In the genomic region with DNA sequence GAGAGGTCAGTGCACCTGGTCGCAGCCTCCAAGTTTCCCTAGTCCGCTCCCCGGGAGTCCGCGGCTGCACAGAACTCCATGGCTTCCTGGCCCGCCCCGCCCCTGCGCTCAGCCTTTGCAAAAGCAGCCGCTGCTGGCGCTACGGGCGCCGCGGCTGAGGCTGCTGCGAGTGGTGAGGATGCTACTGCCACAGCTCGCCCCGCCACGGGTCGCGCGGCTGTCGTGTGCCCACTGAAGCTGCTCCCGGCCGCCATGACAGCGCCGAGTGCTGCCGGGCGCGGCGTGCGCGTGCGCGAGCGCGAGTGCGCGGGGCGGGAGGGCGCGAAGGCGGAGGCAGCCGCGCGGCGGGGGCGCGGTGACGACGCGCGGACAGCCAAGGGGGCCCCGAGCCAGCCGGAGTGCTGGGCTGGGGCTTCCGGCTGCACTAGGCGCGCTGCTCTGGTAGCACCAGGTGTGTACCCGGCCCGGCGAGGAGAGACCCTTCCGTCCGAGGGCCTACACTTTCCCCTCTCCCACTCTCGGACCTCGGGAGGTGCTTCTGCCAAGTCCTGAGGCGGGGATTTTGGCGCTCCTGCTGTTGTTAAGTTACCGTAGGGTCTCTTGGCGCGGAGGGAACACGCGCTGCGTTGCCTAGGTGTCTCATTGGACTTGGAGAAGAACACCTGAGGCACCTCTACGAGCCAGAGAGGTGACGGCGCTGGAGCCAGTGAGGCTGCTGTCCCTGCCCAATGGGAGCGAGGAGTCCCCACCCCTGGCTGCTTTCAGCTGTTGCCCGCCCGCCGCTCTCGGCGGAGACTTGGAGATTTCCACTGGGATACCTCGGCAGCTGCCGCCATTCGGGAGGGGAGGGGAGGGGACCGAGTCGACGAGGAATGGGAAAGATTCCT, we compare ENCODE assay signal across 8 cellular contexts. TPM values are rescaled to one million over a fixed set of nuclear protein-coding genes. Genes with fewer than 3 reads are reported as not detected.
DNase-seq lines count a peak whose midpoint lies in the region; ATAC-seq lines count a peak whose summit lies in the region.

No MANE protein-coding gene starts in this region.

- peak; percentile 95 for DNase-seq in COLO668 (lab: John Stamatoyannopoulos, UW; ENCODE audit: unreplicated experiment)
- DNase-seq in HK-2 (ENCODE audit: unreplicated experiment): peak; percentile 79
- peak; percentile 28 for DNase-seq in NCI-H82 treated with DMSO at 0.1 percent for 48 hours (lab: John Stamatoyannopoulos, UW; ENCODE audit: unreplicated experiment)
- peak; percentile 53 for DNase-seq in activated CD8-positive, alpha-beta memory T cell treated with anti-CD3 and anti-CD28 coated beads for 4 hours (ENCODE audit: low read depth in 2 of 2)
- DNase-seq in stimulated activated CD8-positive, alpha-beta memory T cell treated with anti-CD3 and anti-CD28 coated beads, Interleukin-15, amount 100 ng/mL, for 24 hours (ENCODE audit: low read depth): peak; percentile 72

- H3K9me3 ChIP-seq in endocrine pancreas (ENCODE audit: control insufficient read depth, low read length) (no peaks in the 10 kb centered on the region), mesodermal cell (ENCODE audit: control insufficient read depth, low read length) (no peaks in the 10 kb centered on the region)

- ATAC-seq in GM19467 (IDR thresholded peaks at IDR 0.05; ENCODE audit: unreplicated experiment): peak; percentile 73

- WGBS in mesodermal cell (ENCODE audit: insufficient coverage in 2 of 2), 2 experiments: 0 to 1% methylated on average over 36 to 72 of the region's 87 CpGs

- peaks cover 3% of the 10 kb centered on the region for H3K4me1 ChIP-seq in endocrine pancreas (ENCODE audit: control insufficient read depth, insufficient read depth, low read length)
- H3K4me1 ChIP-seq in mesodermal cell (ENCODE audit: control insufficient read depth, insufficient read depth, low read length, poor library complexity, severe bottlenecking): no peaks in the 10 kb centered on the region

- no peaks in the 10 kb centered on the region for H3K36me3 ChIP-seq in endocrine pancreas (ENCODE audit: control insufficient read depth, insufficient read depth, low read length)
- H3K36me3 ChIP-seq in mesodermal cell (ENCODE audit: control insufficient read depth, insufficient read depth, low read length): no peaks in the 10 kb centered on the region

- H3K27me3 ChIP-seq in endocrine pancreas (ENCODE audit: control insufficient read depth, insufficient read depth, low read length): no peaks in the 10 kb centered on the region

- H3K4me3 ChIP-seq in endocrine pancreas (ENCODE audit: control insufficient read depth, insufficient read depth, low read length) (peak overlapping the region; percentile 98), mesodermal cell (ENCODE audit: extremely low read depth, insufficient read depth, low read length, poor library complexity, severe bottlenecking) (peak overlapping the region; percentile 69)

- H3K27ac ChIP-seq in mesodermal cell (ENCODE audit: low read depth, low read length, severe bottlenecking): peak overlapping the region; percentile 76

- H3K9ac ChIP-seq in endocrine pancreas (ENCODE audit: control insufficient read depth, insufficient read depth, low read length): peak overlapping the region; percentile 95

RNA-seq across cellular contexts. Expression of a gene that starts 0.6 kb away (rescaled TPM):
- polyA plus RNA-seq in mesodermal cell (2013, experiment 1 of 2): 15.6 TPM
- polyA plus RNA-seq in mesodermal cell (2013, experiment 2 of 2): 17.5 TPM

Comparison
In these comparisons a context has a peak if more than half of its experiments do, and no peak if none do; other contexts are left out.
1. Peak in every context shown above with its lines: DNase-seq, ATAC-seq, H3K4me3 ChIP-seq and H3K27ac ChIP-seq.
2. DNase-seq: peak in every context shown above with its lines; median percentile 95 in COLO668; 79 in HK-2; 72 in stimulated activated CD8-positive, alpha-beta memory T cell treated with anti-CD3 and anti-CD28 coated beads, Interleukin-15, amount 100 ng/mL, for 24 hours; 53 in activated CD8-positive, alpha-beta memory T cell treated with anti-CD3 and anti-CD28 coated beads for 4 hours; 28 in NCI-H82 treated with DMSO at 0.1 percent for 48 hours.